Comparison of ENCODE assay signal across 1 cellular context in the genomic region with DNA sequence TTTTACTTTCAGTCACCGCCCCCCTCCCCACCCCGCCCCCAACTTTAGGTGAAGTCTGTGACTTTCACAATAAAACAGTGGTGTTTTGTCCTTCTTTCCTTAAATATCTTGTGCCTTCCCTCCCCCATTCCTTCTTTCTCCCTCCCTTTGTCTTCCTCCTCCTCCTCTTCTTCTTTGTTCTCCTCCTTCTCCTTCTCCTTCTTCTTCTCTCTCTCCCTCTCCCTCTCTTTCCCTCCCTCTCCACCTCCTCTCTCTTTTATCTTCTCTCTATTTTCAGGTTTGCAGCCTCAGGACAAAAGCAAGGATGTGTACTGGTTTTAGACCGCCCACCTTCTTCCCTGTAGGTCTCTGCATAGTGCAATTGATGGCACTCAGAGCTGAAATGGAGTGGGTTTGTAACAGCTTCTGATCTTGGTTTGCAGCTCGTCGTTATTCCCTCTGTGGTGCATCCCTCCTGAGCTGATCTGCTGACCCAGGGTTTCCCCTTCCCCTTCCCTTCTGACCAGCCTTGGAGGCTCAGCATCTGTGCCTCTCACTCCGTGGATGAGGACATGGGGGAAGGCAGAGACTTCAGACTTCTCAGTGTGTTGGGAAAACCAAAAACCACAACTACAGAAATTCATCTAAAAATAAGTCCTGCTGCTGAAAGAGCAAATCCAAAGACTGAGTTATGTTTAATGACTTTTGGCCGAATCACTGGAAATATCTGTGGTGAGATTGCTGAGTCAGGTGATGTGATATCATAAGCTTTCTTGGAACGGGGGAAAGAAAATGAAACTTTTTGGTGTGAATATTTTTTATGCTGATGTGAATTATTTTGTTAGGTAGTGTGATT.
TF ChIP-seq lines count a peak whose summit lies in the region.

No MANE protein-coding gene starts in this region.

TF ChIP-seq in K562, 482 proteins besides CTCF, POLR2A, EP300 and RAD21 (continued from another document):
- TF ChIP-seq POLR2B (IDR thresholded peaks at IDR 0.05; ENCODE audit: low read depth, partially characterized antibody) (no peak), U2AF1 (optimal IDR thresholded peaks at IDR 0.05; ENCODE audit: low read depth, low read length) (no peak), PTBP1 (IDR thresholded peaks at IDR 0.05; ENCODE audit: low read depth, low read length) (no peak), NBN (IDR thresholded peaks at IDR 0.05; ENCODE audit: low read depth) (no peak), SMAD1 (IDR thresholded peaks at IDR 0.05; ENCODE audit: low read depth, low read length, partially characterized antibody) (no peak), HNRNPUL1 (IDR thresholded peaks at IDR 0.05; ENCODE audit: low read length) (no peak), NFRKB (IDR thresholded peaks at IDR 0.05; ENCODE audit: low read depth) (no peak), RBM14 (IDR thresholded peaks at IDR 0.05; ENCODE audit: borderline replicate concordance, insufficient read depth, low read depth, low read length) (no peak)
- TF ChIP-seq, protein P1, sequence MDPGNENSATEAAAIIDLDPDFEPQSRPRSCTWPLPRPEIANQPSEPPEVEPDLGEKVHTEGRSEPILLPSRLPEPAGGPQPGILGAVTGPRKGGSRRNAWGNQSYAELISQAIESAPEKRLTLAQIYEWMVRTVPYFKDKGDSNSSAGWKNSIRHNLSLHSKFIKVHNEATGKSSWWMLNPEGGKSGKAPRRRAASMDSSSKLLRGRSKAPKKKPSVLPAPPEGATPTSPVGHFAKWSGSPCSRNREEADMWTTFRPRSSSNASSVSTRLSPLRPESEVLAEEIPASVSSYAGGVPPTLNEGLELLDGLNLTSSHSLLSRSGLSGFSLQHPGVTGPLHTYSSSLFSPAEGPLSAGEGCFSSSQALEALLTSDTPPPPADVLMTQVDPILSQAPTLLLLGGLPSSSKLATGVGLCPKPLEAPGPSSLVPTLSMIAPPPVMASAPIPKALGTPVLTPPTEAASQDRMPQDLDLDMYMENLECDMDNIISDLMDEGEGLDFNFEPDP (CRISPR knock-in tag; IDR thresholded peaks at IDR 0.05), result no peak
- TF ChIP-seq, protein P2, sequence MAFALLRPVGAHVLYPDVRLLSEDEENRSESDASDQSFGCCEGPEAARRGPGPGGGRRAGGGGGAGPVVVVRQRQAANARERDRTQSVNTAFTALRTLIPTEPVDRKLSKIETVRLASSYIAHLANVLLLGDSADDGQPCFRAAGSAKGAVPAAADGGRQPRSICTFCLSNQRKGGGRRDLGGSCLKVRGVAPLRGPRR (CRISPR knock-in tag; IDR thresholded peaks at IDR 0.05), result no peak
- TF ChIP-seq, protein P3, sequence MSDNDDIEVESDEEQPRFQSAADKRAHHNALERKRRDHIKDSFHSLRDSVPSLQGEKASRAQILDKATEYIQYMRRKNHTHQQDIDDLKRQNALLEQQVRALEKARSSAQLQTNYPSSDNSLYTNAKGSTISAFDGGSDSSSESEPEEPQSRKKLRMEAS (CRISPR knock-in tag; IDR thresholded peaks at IDR 0.05), result no peak
TF ChIP-seq in K562: peak in this region for 3.
